Comparison of ENCODE assay signal across 21 cellular contexts in genomic region chr21:29102791-29103257, GRCh38.
"Had no signal": no experiment of that assay in that cellular context is flagged by ENCODE, and none has a peak within 500 bp of the region (broad histone marks: within the 10 kb centered on the region; RNA-seq: fewer than 3 reads in every experiment).

No MANE protein-coding gene starts in this region.

- H3K4me3 ChIP-seq: esophagus muscularis mucosa, lung, tibial artery had no signal

- ATAC-seq: activated CD8-positive, alpha-beta T cell treated with anti-CD3 and anti-CD28 coated beads for 36 hours; foreskin keratinocyte; left colon; T-cell had no signal

- DNase-seq: activated CD4-positive, alpha-beta T cell treated with anti-CD3 and anti-CD28 coated beads, Interleukin-2, amount 10 ng/mL, durations not matched to agents 24 days and 14 days; activated CD8-positive, alpha-beta T cell treated with anti-CD3 and anti-CD28 coated beads for 36 hours; activated naive CD4-positive, alpha-beta T cell treated with Interleukin-2 at 50 U/mL for 16 hours; activated naive CD8-positive, alpha-beta T cell treated with anti-CD3 and anti-CD28 coated beads, Interleukin-2, amount 10 ng/mL, durations not matched to agents 7 days and 5 days; activated T-cell treated with anti-CD3 and anti-CD28 coated beads, Interleukin-2, amount 50 U/mL, for 24 hours; brain microvascular endothelial cell; central memory CD4-positive, alpha-beta T cell; effector CD8-positive, alpha-beta T cell; foreskin keratinocyte; glutamatergic neuron; hippocampal formation; islet precursor cell; left colon; midbrain; nucleus accumbens; stimulated activated naive CD4-positive, alpha-beta T cell treated with Interleukin-2 at 50 U/mL for 16 hours; substantia nigra; T-cell; tibial artery had no signal

- H3K27me3 ChIP-seq: brain microvascular endothelial cell, esophagus muscularis mucosa, foreskin keratinocyte, tibial artery had no signal

- H3K27ac ChIP-seq: brain microvascular endothelial cell, esophagus muscularis mucosa, foreskin keratinocyte, tibial artery had no signal

- H3K36me3 ChIP-seq: brain microvascular endothelial cell, tibial artery had no signal

- H3K9me3 ChIP-seq: esophagus muscularis mucosa, tibial artery had no signal
